ENCODE assay signal across 8 cellular contexts in genomic region chr11:8328848-8329330, GRCh38.
A peak's percentile ranks its signal among the peaks of the same experiment; 100 is the strongest.
DNase-seq lines count a peak whose midpoint lies in the region; ATAC-seq and TF ChIP-seq lines count a peak whose summit lies in the region.

No MANE protein-coding gene starts in this region.

- H3K4me3 ChIP-seq in AG04449 (ENCODE audit: low read depth, low read length): no peak overlapping the region; the same call in 1 of the 2 replicates

- H3K4me3 Mint-ChIP-seq in WTC11 (peak overlapping the region; percentile 42), chondrocyte (ENCODE audit: unreplicated experiment) (peak overlapping the region; percentile 49)

- CTCF ChIA-PET in AG04449 (lab: Yijun Ruan, JAX) (interaction anchor here (1.0 to 1.9 kb wide), 9 partner anchors 9 to 631 kb away, joined by 3 to 9 read pairs (median 3); no protein-coding TSS in a partner anchor), WTC11 (lab: Charles Lee) (interaction anchor here (0.6 to 2.5 kb wide), 10 partner anchors 10 to 597 kb away, joined by 3 to 14 read pairs (median 4); partner anchors contain the start of gene LMO1)

- no peaks in the 10 kb centered on the region for H3K36me3 Mint-ChIP-seq in WTC11
- H3K36me3 Mint-ChIP-seq in chondrocyte (ENCODE audit: low read depth): no peaks in the 10 kb centered on the region

- ATAC-seq in GM18870 (IDR thresholded peaks at IDR 0.05; ENCODE audit: unreplicated experiment) (peak; percentile 67), HG03108 (IDR thresholded peaks at IDR 0.05; ENCODE audit: unreplicated experiment) (peak; percentile 56), WTC11 (peak; percentile 84)

- DNase-seq in AG04449 (ENCODE audit: low read depth, low spot score) (peak; percentile 12), NCI-H2171 treated with DMSO at 0.1 percent for 48 hours (lab: John Stamatoyannopoulos, UW) (peak; percentile 55), WTC11 (ENCODE audit: low spot score) (peak; percentile 91), chondrocyte (ENCODE audit: low spot score) (peak; percentile 75), left kidney (ENCODE audit: low read depth, low spot score) (peak; percentile 93)
- DNase-seq in stimulated activated CD4-positive, alpha-beta T cell treated with anti-CD3 and anti-CD28 coated beads, Interleukin-4, amount 100 ng/mL, for 4 hours: peak; percentile 39 to 58

- POLR2A ChIA-PET in AG04449 (lab: Yijun Ruan, JAX): no interaction called here
- POLR2A ChIA-PET in WTC11 (lab: Charles Lee): no interaction called here

- no peaks in the 10 kb centered on the region for H3K9me3 Mint-ChIP-seq in WTC11
- no peaks in the 10 kb centered on the region for H3K9me3 Mint-ChIP-seq in chondrocyte (ENCODE audit: low read depth)

- peaks cover 37% of the 10 kb centered on the region for H3K4me1 Mint-ChIP-seq in WTC11
- H3K4me1 Mint-ChIP-seq in chondrocyte (ENCODE audit: low read depth): peaks cover 21% of the 10 kb centered on the region

- H3K27ac Mint-ChIP-seq in WTC11 (no peak overlapping the region), chondrocyte (ENCODE audit: unreplicated experiment) (no peak overlapping the region)

- H3K27me3 Mint-ChIP-seq in WTC11 (ENCODE audit: low read depth): no peaks in the 10 kb centered on the region
- peaks cover 2% of the 10 kb centered on the region for H3K27me3 Mint-ChIP-seq in chondrocyte (ENCODE audit: low read depth)

- peak; percentile 82 for TF ChIP-seq CTCF in AG04449 (IDR thresholded peaks at IDR 0.05; ENCODE audit: insufficient read depth, low read length, missing control alignments)
- peak; percentile 80 for TF ChIP-seq CTCF in WTC11 (IDR thresholded peaks at IDR 0.05)
- TF ChIP-seq CTCF in chondrocyte (IDR thresholded peaks at IDR 0.05): peak; percentile 87

TF ChIP-seq in WTC11, 78 proteins besides CTCF, POLR2A, EP300 and RAD21:
- no peak for TF ChIP-seq ZSCAN18 (CRISPR knock-in tag; IDR thresholded peaks at IDR 0.05)
- TF ChIP-seq NFATC4 (CRISPR knock-in tag; IDR thresholded peaks at IDR 0.05): no peak
- TF ChIP-seq ZNF317 (CRISPR knock-in tag; IDR thresholded peaks at IDR 0.05; ENCODE audit: borderline replicate concordance, low read depth): peak; percentile 89
- peak; percentile 43; the same call in 1 of the 2 replicates for TF ChIP-seq ZNF121 (CRISPR knock-in tag; IDR thresholded peaks at IDR 0.05)
- no peak for TF ChIP-seq SMAD4 (CRISPR knock-in tag; IDR thresholded peaks at IDR 0.05)
- 0 out of 2 replicates have a peak, but pooled peaks have one; percentile 36 for TF ChIP-seq TP53 (CRISPR knock-in tag; IDR thresholded peaks at IDR 0.05)
- TF ChIP-seq PRDM15 (CRISPR knock-in tag; IDR thresholded peaks at IDR 0.05): no peak
- no peak for TF ChIP-seq ZNF396 (CRISPR knock-in tag; IDR thresholded peaks at IDR 0.05; ENCODE audit: borderline replicate concordance)
- TF ChIP-seq ZBTB21 (CRISPR knock-in tag; IDR thresholded peaks at IDR 0.05; ENCODE audit: borderline replicate concordance): 0 out of 2 replicates have a peak, but pooled peaks have one; percentile 60
- TF ChIP-seq IRF1 (CRISPR knock-in tag; IDR thresholded peaks at IDR 0.05): no peak

Comparison
In these comparisons a context has a peak if more than half of its experiments do, and no peak if none do; other contexts are left out.
1. DNase-seq: peak in every context shown above with its lines; median percentile 93 in left kidney; 91 in WTC11; 75 in chondrocyte; 55 in NCI-H2171 treated with DMSO at 0.1 percent for 48 hours; 48 in stimulated activated CD4-positive, alpha-beta T cell treated with anti-CD3 and anti-CD28 coated beads, Interleukin-4, amount 100 ng/mL, for 4 hours; 12 in AG04449.